In genomic region chr11:68038718-68039525, GRCh38 we compare ENCODE assay signal across 8 cellular contexts.
A peak's percentile ranks its signal among the peaks of the same experiment; 100 is the strongest.
DNase-seq lines count a peak whose midpoint lies in the region; ATAC-seq and TF ChIP-seq lines count a peak whose summit lies in the region.

TCIRG1 (plus strand) TSS chr11:68039025; CDS start chr11:68041272, 2,247 bp downstream.

- H3K4me3 Mint-ChIP-seq in central memory CD8-positive, alpha-beta T cell: peak within 1 kb of the TSS; percentile 91

- no peaks in the 10 kb centered on the region for H3K27me3 Mint-ChIP-seq in central memory CD8-positive, alpha-beta T cell

- H3K36me3 Mint-ChIP-seq in central memory CD8-positive, alpha-beta T cell (ENCODE audit: insufficient read depth): peaks cover 12% of the 10 kb centered on the region

- peaks cover 37% of the 10 kb centered on the region for H3K4me1 Mint-ChIP-seq in central memory CD8-positive, alpha-beta T cell

- no peak for TF ChIP-seq CTCF in VCaP (conservative IDR thresholded peaks at IDR 0.05)

- ATAC-seq in GM18511 (IDR thresholded peaks at IDR 0.05; ENCODE audit: unreplicated experiment) (peak; percentile 55), HG03457 (IDR thresholded peaks at IDR 0.05; ENCODE audit: unreplicated experiment) (no peak)
- peak; percentile 29 for ATAC-seq in central memory CD8-positive, alpha-beta T cell (replicated peaks; ENCODE audit: extremely low read depth, poor library complexity, severe bottlenecking)

- peak; percentile 80 for DNase-seq in KBM-7
- no peak for DNase-seq in central memory CD8-positive, alpha-beta T cell (ENCODE audit: low spot score in 2 of 2)
- DNase-seq in islet precursor cell: peak; percentile 96
- DNase-seq in stimulated activated CD4-positive, alpha-beta T cell treated with anti-CD3 and anti-CD28 coated beads, Interleukin-15, amount 100 ng/mL, for 24 hours: peak; percentile 83
- DNase-seq in NCI-H1048 (lab: John Stamatoyannopoulos, UW): no peak

- no peaks in the 10 kb centered on the region for H3K9me3 Mint-ChIP-seq in central memory CD8-positive, alpha-beta T cell

- H3K27ac Mint-ChIP-seq in central memory CD8-positive, alpha-beta T cell (ENCODE audit: low read depth): peak within 1 kb of the TSS; percentile 90

- in situ Hi-C loops in KBM-7 (cut with MboI; ENCODE audit: low pct_unique_long_range_greater_than_20kb, low sequenced_read_pairs): no loop called here

- H3K27ac ChIP-seq in VCaP: peak within 1 kb of the TSS; percentile 73

Comparison
In these comparisons a context has a peak if more than half of its experiments do, and no peak if none do; other contexts are left out.
1. DNase-seq: peak in KBM-7 (single experiment), islet precursor cell (single experiment) and stimulated activated CD4-positive, alpha-beta T cell treated with anti-CD3 and anti-CD28 coated beads, Interleukin-15, amount 100 ng/mL, for 24 hours (single experiment); none in central memory CD8-positive, alpha-beta T cell (0 of 2) and NCI-H1048 (single experiment).